Comparison of ENCODE assay signal across 21 cellular contexts in genomic region chr17:71024172-71024571, GRCh38.
DNase-seq lines count a peak whose midpoint lies in the region; TF ChIP-seq lines count a peak whose summit lies in the region.
"Had no signal": no experiment of that assay in that cellular context is flagged by ENCODE, and none has a peak within 500 bp of the region (broad histone marks: within the 10 kb centered on the region; RNA-seq: fewer than 3 reads in every experiment).

No MANE protein-coding gene starts in this region.

- DNase-seq in BE2C (no peak), DMS53 (lab: John Stamatoyannopoulos, UW) (peak; percentile 63), NCI-H524 treated with DMSO at 0.1 percent for 48 hours (lab: John Stamatoyannopoulos, UW) (peak; percentile 55), choroid plexus epithelial cell (ENCODE audit: low read depth) (peak; percentile 81), MV-4-11 (lab: John Stamatoyannopoulos, UW) (no peak), HAP-1 (ENCODE audit: low spot score in 2 of 2) (no peak)
- DNase-seq in activated CD8-positive, alpha-beta memory T cell treated with anti-CD3 and anti-CD28 coated beads, Interleukin-2, amount 50 U/mL, for 48 hours, result no peak
- DNase-seq: activated CD4-positive, alpha-beta T cell treated with anti-CD3 and anti-CD28 coated beads for 4 hours; activated effector memory CD4-positive, alpha-beta T cell treated with anti-CD3 and anti-CD28 coated beads, Interleukin-2, amount 50 U/mL, for 16 hours; activated naive CD8-positive, alpha-beta T cell treated with anti-CD3 and anti-CD28 coated beads for 36 hours; Calu3; caudate nucleus; dermis blood vessel endothelial cell; left colon; stimulated activated CD4-positive, alpha-beta T cell treated with anti-CD3 and anti-CD28 coated beads, Interleukin-15, amount 100 ng/mL, for 24 hours; stimulated activated naive B cell treated with anti-CD40 and anti-IgM and Interleukin-4, amounts not matched to agents 10 μg/mL and 1 μg/mL and 100 μg/mL, for 72 hours; T-helper 2 cell had no signal

- H3K4me1 ChIP-seq in BE2C (peaks cover 8% of the 10 kb centered on the region), HAP-1 (no peaks in the 10 kb centered on the region)
- H3K4me1 ChIP-seq: ascending aorta, prostate gland had no signal

- H3K4me3 ChIP-seq in BE2C (ENCODE audit: low read depth, low read length), result peak overlapping the region; percentile 48
- H3K4me3 ChIP-seq in choroid plexus epithelial cell (ENCODE audit: low read depth, low read length), result no peak overlapping the region
- no peak overlapping the region for H3K4me3 ChIP-seq in HAP-1
- H3K4me3 ChIP-seq: ascending aorta, GM23338, hepatocyte, prostate gland had no signal

- TF ChIP-seq CTCF in BE2C (IDR thresholded peaks at IDR 0.05; ENCODE audit: low read depth, low read length) (no peak), choroid plexus epithelial cell (conservative IDR thresholded peaks at IDR 0.05; ENCODE audit: low read depth, low read length) (no peak)

- H3K36me3 ChIP-seq in BE2C, result no peaks in the 10 kb centered on the region
- no peaks in the 10 kb centered on the region for H3K36me3 ChIP-seq in HAP-1 (replicated peaks)
- H3K36me3 ChIP-seq: ascending aorta, prostate gland had no signal

- no peaks in the 10 kb centered on the region for H3K9me3 ChIP-seq in BE2C
- H3K9me3 ChIP-seq in HAP-1, result no peaks in the 10 kb centered on the region
- H3K9me3 ChIP-seq: ascending aorta, prostate gland had no signal

- in situ Hi-C loops in HAP-1 (cut with MboI; ENCODE audit: low sequenced_read_pairs), result no loop called here

- H3K27me3 ChIP-seq in BE2C (no peaks in the 10 kb centered on the region), HAP-1 (ENCODE audit: low read depth) (no peaks in the 10 kb centered on the region)
- H3K27me3 ChIP-seq: ascending aorta, hepatocyte had no signal

Comparison
In these comparisons a context has a peak if more than half of its experiments do, and no peak if none do; other contexts are left out.
1. DNase-seq: peak in DMS53 (single experiment), NCI-H524 treated with DMSO at 0.1 percent for 48 hours (single experiment) and choroid plexus epithelial cell (single experiment); none in BE2C (single experiment), activated CD8-positive, alpha-beta memory T cell treated with anti-CD3 and anti-CD28 coated beads, Interleukin-2, amount 50 U/mL, for 48 hours (single experiment), MV-4-11 (single experiment) and HAP-1 (0 of 2).